Comparison of ENCODE assay signal across 19 cellular contexts in genomic region chr6:84340422-84340821, GRCh38.
"Had no signal": no experiment of that assay in that cellular context is flagged by ENCODE, and none has a peak within 500 bp of the region (broad histone marks: within the 10 kb centered on the region; RNA-seq: fewer than 3 reads in every experiment).

No MANE protein-coding gene starts in this region.

- H3K36me3 Mint-ChIP-seq: naive B cell had no signal

- ATAC-seq: psoas muscle, sciatic nerve had no signal

- H3K4me3 ChIP-seq: coronary artery, psoas muscle, spleen had no signal

- H3K4me1 Mint-ChIP-seq: naive B cell had no signal

- H3K4me3 Mint-ChIP-seq: endodermal cell, naive B cell, nephron had no signal

- H3K27me3 Mint-ChIP-seq: naive B cell had no signal

- H3K27ac Mint-ChIP-seq: endodermal cell, naive B cell, nephron had no signal

- H3K36me3 ChIP-seq: spleen had no signal

- H3K4me1 ChIP-seq: psoas muscle, spleen had no signal

- DNase-seq: effector CD4-positive, alpha-beta T cell; endodermal cell; foreskin melanocyte; head of caudate nucleus; hippocampal formation; kidney glomerular epithelial cell; mesendoderm; naive B cell; psoas muscle; retina; spleen; stimulated activated CD4-positive, alpha-beta T cell treated with anti-CD3 and anti-CD28 coated beads, Interleukin-15, amount 100 ng/mL, for 24 hours; stimulated activated CD4-positive, alpha-beta T cell treated with anti-CD3 and anti-CD28 coated beads, Interleukin-1b, Interleukin-23, amount 100 ng/mL, for 48 hours; stimulated activated CD4-positive, alpha-beta T cell treated with anti-CD3 and anti-CD28 coated beads, Interleukin-4, amount 100 ng/mL, for 4 hours; stimulated activated naive CD4-positive, alpha-beta T cell; trophoblast cell had no signal

- H3K27me3 ChIP-seq: spleen had no signal

- H3K27ac ChIP-seq: coronary artery, psoas muscle, spleen had no signal
